Comparison of ENCODE assay signal across 17 cellular contexts in genomic region chr1:44700573-44700972, GRCh38. TPM values are rescaled to one million over a fixed set of nuclear protein-coding genes. Genes with fewer than 3 reads are reported as not detected.
DNase-seq lines count a peak whose midpoint lies in the region; ATAC-seq, FAIRE-seq and TF ChIP-seq lines count a peak whose summit lies in the region.
"Had no signal": no experiment of that assay in that cellular context is flagged by ENCODE, and none has a peak within 500 bp of the region (broad histone marks: within the 10 kb centered on the region; RNA-seq: fewer than 3 reads in every experiment).

No MANE protein-coding gene starts in this region.

- TF ChIP-seq CTCF in A549 (IDR thresholded peaks at IDR 0.05): no peak
- no peak for TF ChIP-seq CTCF in HEK293 (tag by site-specific recombination; IDR thresholded peaks at IDR 0.05)
- no peak for TF ChIP-seq CTCF in K562 (IDR thresholded peaks at IDR 0.05 in 2 of 3, conservative IDR thresholded peaks at IDR 0.05 in 1 of 3; ENCODE audit: insufficient read depth in 2 of 3, low read depth in 1 of 3, low read length in 3 of 3)
- no peak for TF ChIP-seq CTCF in GM13976 (IDR thresholded peaks at IDR 0.05; ENCODE audit: borderline replicate concordance, control extremely low read depth, extremely low read depth, insufficient read depth, missing control alignments)

- FAIRE-seq in A549 (lab: Jason Lieb, UNC) (no peak), K562 (lab: Jason Lieb, UNC) (no peak)

- TF ChIP-seq RAD21 in A549 (conservative IDR thresholded peaks at IDR 0.05 in 1 of 2, IDR thresholded peaks at IDR 0.05 in 1 of 2): no peak
- no peak for TF ChIP-seq RAD21 in K562 (CRISPR knock-in tag; conservative IDR thresholded peaks at IDR 0.05 in 1 of 2, IDR thresholded peaks at IDR 0.05 in 1 of 2)

- 94% methylated on average over 1 of the region's 1 CpG for WGBS in A549 (ENCODE audit: missing lambda C conversion rate)
- WGBS in K562 (ENCODE audit: insufficient coverage, low coverage, missing lambda C conversion rate): 21% methylated on average over 1 of the region's 1 CpG

- CTCF ChIA-PET in A549 (lab: Yijun Ruan, JAX): no interaction called here
- CTCF ChIA-PET in HEK293 (lab: Yijun Ruan, JAX): interaction anchor here (0.7 to 1.4 kb wide), 2 partner anchors 14 to 30 kb away, joined by 3 to 4 read pairs; partner anchors contain the start of gene RNU5D-1
- CTCF ChIA-PET in K562 (lab: Yijun Ruan, JAX; ENCODE audit: low intra/inter-chr PET ratio): interaction anchor here (0.8 kb wide), 1 partner anchor 131 kb away, joined by 6 read pairs; no protein-coding TSS in a partner anchor

- no peak overlapping the region for H3K4me3 ChIP-seq in A549
- H3K4me3 ChIP-seq in HEK293 (ENCODE audit: low read depth, low read length): no peak overlapping the region
- no peak overlapping the region for H3K4me3 ChIP-seq in K562
- H3K4me3 ChIP-seq: GM23248 had no signal

- DNase-seq in A549 (ENCODE audit: low read depth in 1 of 2, low spot score in 1 of 2) (no peak), K562 (ENCODE audit: extremely low read depth in 1 of 4, low spot score in 3 of 4) (no peak), iris pigment epithelial cell (ENCODE audit: low read depth) (peak; percentile 58), GM13976 (ENCODE audit: low spot score) (no peak), mucosa of gallbladder (ENCODE audit: low spot score) (no peak)
- DNase-seq: DMS153, GM23248, HCEC 1CT, NCI-H1105, NCI-H1694, NCI-H510A had no signal

- H3K4me1 ChIP-seq in A549: peaks cover 13% of the 10 kb centered on the region
- 0 out of 2 replicates have a peak, but pooled peaks cover 2% of the 10 kb centered on the region for H3K4me1 ChIP-seq in HEK293 (ENCODE audit: control insufficient read depth, insufficient read depth, low read length)
- no peaks in the 10 kb centered on the region for H3K4me1 ChIP-seq in K562 (replicated peaks in 1 of 2; ENCODE audit: control insufficient read depth in 2 of 2, insufficient read depth in 2 of 2, low read length in 2 of 2)

- H3K27ac ChIP-seq in A549 (peak overlapping the region; percentile 40 to 74; a peak in 4 of 6 replicates), HEK293 (ENCODE audit: extremely low read depth, low read depth, low read length) (no peak overlapping the region), K562 (ENCODE audit: extremely low read depth, low read depth, low read length) (no peak overlapping the region)
- H3K27ac ChIP-seq: GM23248 had no signal

- TF ChIP-seq POLR2A in A549 (IDR thresholded peaks at IDR 0.05; ENCODE audit: low read length): no peak
- TF ChIP-seq POLR2A in K562 (conservative IDR thresholded peaks at IDR 0.05): no peak

- BruUV-seq in K562 (replicated peaks; lab: Mats Ljungman, UMichigan): no TSS peak

- intact Hi-C loops in K562 (cut with micrococcal nuclease): no loop called here

- ATAC-seq in A549: no peak
- no peak for ATAC-seq in K562
- no peak for ATAC-seq in GM21381 (IDR thresholded peaks at IDR 0.05; ENCODE audit: unreplicated experiment)
- no peak for ATAC-seq in HG02973 (IDR thresholded peaks at IDR 0.05; ENCODE audit: unreplicated experiment)
- ATAC-seq: Panc1 had no signal

- no peaks in the 10 kb centered on the region for H4K20me1 ChIP-seq in K562 (replicated peaks; ENCODE audit: control insufficient read depth, insufficient read depth, low read length)

- POLR2A ChIA-PET in A549 (lab: Yijun Ruan, JAX) (interaction anchor here (1.0 kb wide), 1 partner anchor 27 kb away, joined by 3 read pairs; the partner anchor contains the start of gene TMEM53), HEK293 (lab: Yijun Ruan, JAX) (interaction anchor here (2.8 kb wide), 1 partner anchor 21 kb away, joined by 11 read pairs; no protein-coding TSS in a partner anchor), K562 (lab: Yijun Ruan, JAX) (interaction anchor here (0.7 to 1.4 kb wide), 2 partner anchors 21 to 119 kb away, joined by 3 to 5 read pairs; no protein-coding TSS in a partner anchor)

- H3K36me3 ChIP-seq in HEK293 (ENCODE audit: control insufficient read depth in 2 of 2, insufficient read depth in 1 of 2, low read length in 2 of 2): no peaks in the 10 kb centered on the region
- H3K36me3 ChIP-seq in K562 (ENCODE audit: control insufficient read depth, insufficient read depth, low read length): no peaks in the 10 kb centered on the region

- no peak for TF ChIP-seq EP300 in A549 (IDR thresholded peaks at IDR 0.05)
- TF ChIP-seq EP300 in K562 (IDR thresholded peaks at IDR 0.05; ENCODE audit: low read length): no peak

- in situ Hi-C loops in K562 (cut with MboI): no loop called here
- in situ Hi-C loops in GM13976 (cut with MboI; ENCODE audit: low sequenced_read_pairs, unreplicated experiment): no loop called here

- H3K9ac ChIP-seq in K562 (ENCODE audit: insufficient read depth in 1 of 2, low read depth in 2 of 2, low read length in 2 of 2): no peak overlapping the region
- H3K9ac ChIP-seq: GM23248 had no signal

- no peaks in the 10 kb centered on the region for H3K9me1 ChIP-seq in K562 (ENCODE audit: control insufficient read depth, insufficient read depth, low read length)

- no peak overlapping the region for H2AFZ ChIP-seq in K562 (ENCODE audit: low read depth, low read length)
- H2AFZ ChIP-seq: GM23248 had no signal

- H3K9me3 ChIP-seq in A549: no peaks in the 10 kb centered on the region
- H3K9me3 ChIP-seq in HEK293 (ENCODE audit: control insufficient read depth, insufficient read depth, low read depth, low read length): no peaks in the 10 kb centered on the region
- H3K9me3 ChIP-seq in K562 (replicated peaks; ENCODE audit: control insufficient read depth, insufficient read depth, low read depth, low read length): no peaks in the 10 kb centered on the region

- no peaks in the 10 kb centered on the region for H3K79me2 ChIP-seq in K562 (ENCODE audit: control insufficient read depth, insufficient read depth, low read length)

- peaks cover 25 to 36% of the 10 kb centered on the region in 2 experiments for H3K27me3 ChIP-seq in K562 (ENCODE audit: control insufficient read depth in 2 of 2, insufficient read depth in 2 of 2, low read length in 2 of 2)

- peak overlapping the region; percentile 46 for H3K4me2 ChIP-seq in A549
- no peak overlapping the region for H3K4me2 ChIP-seq in K562 (ENCODE audit: insufficient read depth, low read length)

RNA-seq across cellular contexts. Expression of gene ARMH1, which starts 26.1 kb away (rescaled TPM):
- polyA plus RNA-seq in A549 (2011; rRNA removed): 2.7 TPM in 2 replicates
- polyA plus RNA-seq in A549 (2012; cell fraction: cytosol; rRNA removed): 0.61 and 0.66 TPM in 2 replicates
- polyA plus RNA-seq in A549 (2012; cell fraction: nucleus; rRNA removed): 9.4 and 11.0 TPM in 2 replicates
- polyA plus RNA-seq in A549 (2017; fragmentation: RNase III; extraction: RNeasy Plus Mini Kit Qiagen cat#74134 plus additional on column Dnase treatment): 1.3 to 2.4 TPM (median 1.7 TPM) in 3 replicates
- polyA minus RNA-seq in A549 (2011; rRNA and poly(A)+ RNA removed): 1.1 and 1.9 TPM in 2 replicates
- total RNA-seq in K562 (2011; cell fraction: chromatin; rRNA removed; ENCODE audit: low replicate concordance): 0.28 TPM in 1 of 2 replicates, not detected in the other
- not detected in 2 replicates for total RNA-seq in K562 (2011; cell fraction: nucleolus; rRNA removed)
- not detected in 2 replicates for total RNA-seq in K562 (2011; cell fraction: nucleoplasm; rRNA removed)
- total RNA-seq in K562 (2014; rRNA removed): not detected in 2 replicates
- not detected in 2 replicates for total RNA-seq in K562 (2014; rRNA removed; fragmentation: Illumina TruSeq; extraction: Trizol)
- total RNA-seq in K562 (2015; rRNA removed; fragmentation: Illumina TruSeq; extraction: Trizol): not detected in 2 replicates
- 0.49 TPM in 1 of 2 replicates, not detected in the other for total RNA-seq in K562 (2021)
- 0.37 TPM in 1 of 2 replicates, not detected in the other for polyA plus RNA-seq in K562 (2011; rRNA removed)
- 0.07 and 0.72 TPM in 2 replicates for polyA plus RNA-seq in K562 (2011; cell fraction: cytosol; rRNA removed)
- polyA plus RNA-seq in K562 (2011; cell fraction: nucleus; rRNA removed): 2.1 and 3.0 TPM in 2 replicates
- not detected in 2 replicates for polyA plus RNA-seq in K562 (2012)
- polyA plus RNA-seq in K562 (2014; fragmentation: Illumina TruSeq; extraction: Trizol): not detected in 2 replicates
- polyA plus RNA-seq in K562 (2014; fragmentation: Nextera tagmentation; extraction: Ambion mirVana): not detected
- 0.41 TPM in 1 of 2 replicates, not detected in the other for polyA plus RNA-seq in K562 (2014; rRNA removed)
- not detected in 2 replicates for polyA minus RNA-seq in K562 (2011; rRNA and poly(A)+ RNA removed)
- polyA minus RNA-seq in K562 (2011; cell fraction: cytosol; rRNA and poly(A)+ RNA removed): not detected in 2 replicates
- polyA minus RNA-seq in K562 (2011; cell fraction: nucleus; rRNA and poly(A)+ RNA removed): not detected in 2 replicates
- 3.7 TPM for total RNA-seq in mucosa of gallbladder

RNA-seq across cellular contexts. Expression of gene TMEM53, which starts 26.3 kb away (rescaled TPM):
- polyA plus RNA-seq in A549 (2011; rRNA removed): 6.2 and 8.9 TPM in 2 replicates
- polyA plus RNA-seq in A549 (2012; cell fraction: cytosol; rRNA removed): 12.8 and 15.4 TPM in 2 replicates
- polyA plus RNA-seq in A549 (2012; cell fraction: nucleus; rRNA removed): 12.0 and 12.3 TPM in 2 replicates
- polyA plus RNA-seq in A549 (2017; fragmentation: RNase III; extraction: RNeasy Plus Mini Kit Qiagen cat#74134 plus additional on column Dnase treatment): 4.8 to 8.9 TPM (median 8.0 TPM) in 3 replicates
- polyA minus RNA-seq in A549 (2011; rRNA and poly(A)+ RNA removed): 13.4 and 14.0 TPM in 2 replicates
- total RNA-seq in K562 (2011; cell fraction: chromatin; rRNA removed; ENCODE audit: low replicate concordance): 2.3 and 4.2 TPM in 2 replicates
- 4.0 and 4.1 TPM in 2 replicates for total RNA-seq in K562 (2011; cell fraction: nucleolus; rRNA removed)
- total RNA-seq in K562 (2011; cell fraction: nucleoplasm; rRNA removed): 3.8 and 5.0 TPM in 2 replicates
- total RNA-seq in K562 (2014; rRNA removed): 2.0 and 4.7 TPM in 2 replicates
- total RNA-seq in K562 (2014; rRNA removed; fragmentation: Illumina TruSeq; extraction: Trizol): 0.45 and 1.3 TPM in 2 replicates
- total RNA-seq in K562 (2015; rRNA removed; fragmentation: Illumina TruSeq; extraction: Trizol): 1.8 and 2.1 TPM in 2 replicates
- 3.1 and 3.7 TPM in 2 replicates for total RNA-seq in K562 (2021)
- polyA plus RNA-seq in K562 (2011; rRNA removed): 3.0 and 4.1 TPM in 2 replicates
- 7.2 and 14.8 TPM in 2 replicates for polyA plus RNA-seq in K562 (2011; cell fraction: cytosol; rRNA removed)
- 2.6 and 2.7 TPM in 2 replicates for polyA plus RNA-seq in K562 (2011; cell fraction: nucleus; rRNA removed)
- 5.6 and 6.7 TPM in 2 replicates for polyA plus RNA-seq in K562 (2012)
- 3.3 and 3.4 TPM in 2 replicates for polyA plus RNA-seq in K562 (2014; fragmentation: Illumina TruSeq; extraction: Trizol)
- polyA plus RNA-seq in K562 (2014; fragmentation: Nextera tagmentation; extraction: Ambion mirVana): 1 to 10 TPM in 1 of 2 experiments, under 1 TPM in 1; 0.23 to 1.9 TPM
- polyA plus RNA-seq in K562 (2014; rRNA removed): 3.7 and 5.0 TPM in 2 replicates
- 2.1 and 2.7 TPM in 2 replicates for polyA minus RNA-seq in K562 (2011; rRNA and poly(A)+ RNA removed)
- 2.1 and 4.9 TPM in 2 replicates for polyA minus RNA-seq in K562 (2011; cell fraction: cytosol; rRNA and poly(A)+ RNA removed)
- 0.54 and 0.78 TPM in 2 replicates for polyA minus RNA-seq in K562 (2011; cell fraction: nucleus; rRNA and poly(A)+ RNA removed)
- 21.0 TPM for total RNA-seq in mucosa of gallbladder

RNA-seq across cellular contexts. Expression of gene RNU5D-1, which starts 30.4 kb away (rescaled TPM):
- polyA plus RNA-seq in A549 (2011; rRNA removed): not detected in 2 replicates
- polyA plus RNA-seq in A549 (2012; cell fraction: cytosol; rRNA removed): not detected in 2 replicates
- polyA plus RNA-seq in A549 (2012; cell fraction: nucleus; rRNA removed): not detected in 2 replicates
- not detected in 3 replicates for polyA plus RNA-seq in A549 (2017; fragmentation: RNase III; extraction: RNeasy Plus Mini Kit Qiagen cat#74134 plus additional on column Dnase treatment)
- polyA minus RNA-seq in A549 (2011; rRNA and poly(A)+ RNA removed): under 0.01 TPM in 2 replicates
- under 0.01 TPM in 2 replicates for total RNA-seq in K562 (2011; cell fraction: chromatin; rRNA removed; ENCODE audit: low replicate concordance)
- under 0.01 TPM in 2 replicates for total RNA-seq in K562 (2011; cell fraction: nucleolus; rRNA removed)
- total RNA-seq in K562 (2011; cell fraction: nucleoplasm; rRNA removed): under 0.01 TPM in 2 replicates
- not detected in 2 replicates for total RNA-seq in K562 (2014; rRNA removed)
- not detected in 2 replicates for total RNA-seq in K562 (2014; rRNA removed; fragmentation: Illumina TruSeq; extraction: Trizol)
- under 0.01 TPM in 1 of 2 replicates, not detected in the other for total RNA-seq in K562 (2015; rRNA removed; fragmentation: Illumina TruSeq; extraction: Trizol)
- total RNA-seq in K562 (2021): not detected in 2 replicates
- polyA plus RNA-seq in K562 (2011; rRNA removed): under 0.01 TPM in 1 of 2 replicates, not detected in the other
- not detected in 2 replicates for polyA plus RNA-seq in K562 (2011; cell fraction: cytosol; rRNA removed)
- under 0.01 TPM in 2 replicates for polyA plus RNA-seq in K562 (2011; cell fraction: nucleus; rRNA removed)
- polyA plus RNA-seq in K562 (2012): not detected in 2 replicates
- not detected in 2 replicates for polyA plus RNA-seq in K562 (2014; fragmentation: Illumina TruSeq; extraction: Trizol)
- polyA plus RNA-seq in K562 (2014; fragmentation: Nextera tagmentation; extraction: Ambion mirVana): not detected
- polyA plus RNA-seq in K562 (2014; rRNA removed): not detected in 2 replicates
- polyA minus RNA-seq in K562 (2011; rRNA and poly(A)+ RNA removed): under 0.01 TPM in 2 replicates
- polyA minus RNA-seq in K562 (2011; cell fraction: cytosol; rRNA and poly(A)+ RNA removed): 577 and 1,449 TPM in 2 replicates
- polyA minus RNA-seq in K562 (2011; cell fraction: nucleus; rRNA and poly(A)+ RNA removed): under 0.01 TPM in 2 replicates
- not detected for total RNA-seq in mucosa of gallbladder
- total RNA-seq: GM23248, SK-MEL-5 had no signal
- polyA plus RNA-seq: CD14-positive monocyte, GM23248 had no signal

RNA-seq across cellular contexts. Expression of gene KIF2C, which starts 39.1 kb away (rescaled TPM):
- polyA plus RNA-seq in A549 (2011; rRNA removed) (32.8 and 40.5 TPM in 2 replicates), A549 (2017; fragmentation: RNase III; extraction: RNeasy Plus Mini Kit Qiagen cat#74134 plus additional on column Dnase treatment) (25.7 to 30.0 TPM (median 26.9 TPM) in 3 replicates), K562 (2011; rRNA removed) (214 and 226 TPM in 2 replicates), K562 (2014; fragmentation: Illumina TruSeq; extraction: Trizol) (196 and 210 TPM in 2 replicates), K562 (2014; fragmentation: Nextera tagmentation; extraction: Ambion mirVana) (100 to 1,000 TPM in 1 of 2 experiments, 10 to 100 TPM in 1; 84.9 to 161 TPM), K562 (2014; rRNA removed) (163 and 183 TPM in 2 replicates)
- polyA plus RNA-seq in A549 (2012; cell fraction: cytosol; rRNA removed): 29.0 and 29.4 TPM in 2 replicates
- polyA plus RNA-seq in A549 (2012; cell fraction: nucleus; rRNA removed): 43.0 and 58.2 TPM in 2 replicates
- polyA minus RNA-seq in A549 (2011; rRNA and poly(A)+ RNA removed): 32.1 and 34.1 TPM in 2 replicates
- 211 and 292 TPM in 2 replicates for total RNA-seq in K562 (2011; cell fraction: chromatin; rRNA removed; ENCODE audit: low replicate concordance)
- total RNA-seq in K562 (2011; cell fraction: nucleolus; rRNA removed): 153 and 166 TPM in 2 replicates
- total RNA-seq in K562 (2011; cell fraction: nucleoplasm; rRNA removed): 123 and 160 TPM in 2 replicates
- total RNA-seq in K562 (2014; rRNA removed) (143 and 159 TPM in 2 replicates), K562 (2014; rRNA removed; fragmentation: Illumina TruSeq; extraction: Trizol) (169 and 184 TPM in 2 replicates), K562 (2015; rRNA removed; fragmentation: Illumina TruSeq; extraction: Trizol) (160 and 164 TPM in 2 replicates), K562 (2021) (156 and 173 TPM in 2 replicates), mucosa of gallbladder (1.6 TPM)
- polyA plus RNA-seq in K562 (2011; cell fraction: cytosol; rRNA removed): 117 and 189 TPM in 2 replicates
- 195 and 253 TPM in 2 replicates for polyA plus RNA-seq in K562 (2011; cell fraction: nucleus; rRNA removed)
- polyA plus RNA-seq in K562 (2012): 113 and 166 TPM in 2 replicates
- 259 and 260 TPM in 2 replicates for polyA minus RNA-seq in K562 (2011; rRNA and poly(A)+ RNA removed)
- polyA minus RNA-seq in K562 (2011; cell fraction: cytosol; rRNA and poly(A)+ RNA removed): 113 and 120 TPM in 2 replicates
- 52.5 and 93.7 TPM in 2 replicates for polyA minus RNA-seq in K562 (2011; cell fraction: nucleus; rRNA and poly(A)+ RNA removed)

Comparison
In these comparisons a context has a peak if more than half of its experiments do, and no peak if none do; other contexts are left out.
1. H3K27ac ChIP-seq: peak in A549 (2 of 2); none in HEK293 (single experiment) and K562 (single experiment).